ENCODE assay signal across 12 cellular contexts in genomic region chr19:741506-742131, GRCh38. TPM values are rescaled to one million over a fixed set of nuclear protein-coding genes. Genes with fewer than 3 reads are reported as not detected.
DNase-seq lines count a peak whose midpoint lies in the region; ATAC-seq, FAIRE-seq and TF ChIP-seq lines count a peak whose summit lies in the region.
"Had no signal": no experiment of that assay in that cellular context is flagged by ENCODE, and none has a peak within 500 bp of the region (broad histone marks: within the 10 kb centered on the region; RNA-seq: fewer than 3 reads in every experiment).

No MANE protein-coding gene starts in this region.

- H3K4me3 ChIP-seq in SK-N-SH (ENCODE audit: low read depth in 2 of 2, low read length in 1 of 2) (no peak overlapping the region), HepG2 (replicated peaks in 1 of 3; ENCODE audit: insufficient read depth in 1 of 3, low read depth in 2 of 3, low read length in 3 of 3) (no peak overlapping the region), osteoblast (ENCODE audit: insufficient read depth, low read length) (no peak overlapping the region)
- H3K4me3 ChIP-seq: BLaER1, right atrium auricular region had no signal

- 83% methylated on average over 19 of the region's 19 CpGs for WGBS in SK-N-SH (ENCODE audit: low lambda C conversion rate)
- 77% methylated on average over 16 of the region's 19 CpGs for WGBS in HepG2 (ENCODE audit: low lambda C conversion rate)

- no peak for TF ChIP-seq POLR2A in HepG2 (IDR thresholded peaks at IDR 0.05; ENCODE audit: insufficient read depth in 1 of 2, low read depth in 2 of 2, low read length in 2 of 2)

- FAIRE-seq in HepG2 (lab: Jason Lieb, UNC): peak; percentile 18
- FAIRE-seq: keratinocyte had no signal

- H3K27ac ChIP-seq in SK-N-SH (ENCODE audit: low read depth in 2 of 2, low read length in 1 of 2) (no peak overlapping the region), HepG2 (ENCODE audit: extremely low read length, insufficient read depth, low read length) (no peak overlapping the region), osteoblast (ENCODE audit: low read depth, low read length) (no peak overlapping the region)
- H3K27ac ChIP-seq: BLaER1, right atrium auricular region had no signal

- TF ChIP-seq CTCF in GM13977 (IDR thresholded peaks at IDR 0.05; ENCODE audit: extremely low read depth, insufficient read depth, missing control alignments) (peak; percentile 30), SK-N-SH (IDR thresholded peaks at IDR 0.05) (peak; percentile 21), HepG2 (CRISPR knock-in tag; IDR thresholded peaks at IDR 0.05) (peak; percentile 55), osteoblast (IDR thresholded peaks at IDR 0.05; ENCODE audit: extremely low read depth, low read depth, low read length) (no peak)

- H3K27me3 ChIP-seq in SK-N-SH (ENCODE audit: insufficient read depth): no peaks in the 10 kb centered on the region
- no peaks in the 10 kb centered on the region for H3K27me3 ChIP-seq in HepG2 (ENCODE audit: control insufficient read depth in 1 of 2, insufficient read depth in 2 of 2, low read length in 2 of 2)
- H3K27me3 ChIP-seq in osteoblast (ENCODE audit: insufficient read depth, low read length): no peaks in the 10 kb centered on the region
- H3K27me3 ChIP-seq: BLaER1, right atrium auricular region had no signal

- TF ChIP-seq EP300 in SK-N-SH (IDR thresholded peaks at IDR 0.05; ENCODE audit: borderline replicate concordance in 1 of 2, low read depth in 1 of 2, low read length in 1 of 2) (no peak), HepG2 (IDR thresholded peaks at IDR 0.05; ENCODE audit: low read depth in 2 of 2, low read length in 2 of 2) (no peak), HepG2 (CRISPR knock-in tag; IDR thresholded peaks at IDR 0.05; ENCODE audit: borderline replicate concordance) (no peak)

- H3K4me2 ChIP-seq in SK-N-SH (no peak overlapping the region), HepG2 (ENCODE audit: low read depth, low read length) (no peak overlapping the region), osteoblast (ENCODE audit: insufficient read depth, low read length) (no peak overlapping the region)
- H3K4me2 ChIP-seq: BLaER1 had no signal

- peak; percentile 7 to 51 for DNase-seq in NCI-H526 (lab: John Stamatoyannopoulos, UW)
- no peak for DNase-seq in NCI-H526 treated with DMSO at 0.1 percent for 48 hours (lab: John Stamatoyannopoulos, UW)
- peak; percentile 71 for DNase-seq in GM13977 (ENCODE audit: low spot score)
- peak; percentile 71 for DNase-seq in SK-N-SH
- DNase-seq in HepG2 (ENCODE audit: low spot score): peak; percentile 61
- DNase-seq in osteoblast (ENCODE audit: insufficient read length, low spot score, missing footprints): no peak

- intact Hi-C loops in HepG2 (cut with micrococcal nuclease; ENCODE audit: unreplicated experiment): no loop called here

- CTCF ChIA-PET in SK-N-SH (lab: Yijun Ruan, JAX) (interaction anchor here (0.7 to 1.5 kb wide), 9 partner anchors 8 to 220 kb away, joined by 3 to 6 read pairs (median 3); partner anchors contain the start of genes FSTL3 and PALM), HepG2 (lab: Yijun Ruan, JAX; ENCODE audit: low intra/inter-chr PET ratio, low total read pairs) (no interaction called here)

- no peak overlapping the region for H2AFZ ChIP-seq in SK-N-SH (ENCODE audit: low read depth)
- no peak overlapping the region for H2AFZ ChIP-seq in HepG2 (ENCODE audit: low read length)
- no peak overlapping the region for H2AFZ ChIP-seq in osteoblast (ENCODE audit: low read length)

- no peaks in the 10 kb centered on the region for H3F3A ChIP-seq in SK-N-SH (replicated peaks; ENCODE audit: insufficient read depth)

- TF ChIP-seq RAD21 in SK-N-SH (IDR thresholded peaks at IDR 0.05; ENCODE audit: low read length) (no peak), HepG2 (CRISPR knock-in tag; IDR thresholded peaks at IDR 0.05) (peak; percentile 40; the same call in 1 of the 2 replicates)

- no peaks in the 10 kb centered on the region for H3K4me1 ChIP-seq in SK-N-SH (ENCODE audit: control insufficient read depth in 1 of 2, insufficient read depth in 2 of 2, low read depth in 1 of 2, low read length in 1 of 2)
- H3K4me1 ChIP-seq in HepG2 (ENCODE audit: insufficient read depth, low read length): peaks cover 66% of the 10 kb centered on the region
- H3K4me1 ChIP-seq in osteoblast (ENCODE audit: insufficient read depth, low read length): no peaks in the 10 kb centered on the region
- H3K4me1 ChIP-seq: right atrium auricular region had no signal

- H3K9ac ChIP-seq in SK-N-SH (no peak overlapping the region), HepG2 (ENCODE audit: insufficient read depth, low read depth, low read length) (no peak overlapping the region)
- H3K9ac ChIP-seq: BLaER1 had no signal

- no TSS peak for BruUV-seq in HepG2 (replicated peaks; lab: Mats Ljungman, UMichigan)

- H3K9me3 ChIP-seq in SK-N-SH: no peaks in the 10 kb centered on the region
- no peaks in the 10 kb centered on the region for H3K9me3 ChIP-seq in HepG2 (ENCODE audit: low read length)
- H3K9me3 ChIP-seq in osteoblast (ENCODE audit: low read depth, low read length): no peaks in the 10 kb centered on the region

- H3K79me2 ChIP-seq in SK-N-SH (ENCODE audit: insufficient read depth): no peaks in the 10 kb centered on the region
- no peaks in the 10 kb centered on the region for H3K79me2 ChIP-seq in HepG2 (ENCODE audit: insufficient read depth, low read length)
- H3K79me2 ChIP-seq in osteoblast (ENCODE audit: insufficient read depth, low read length): no peaks in the 10 kb centered on the region

- in situ Hi-C loops in GM13977 (cut with MboI; ENCODE audit: low pct_unique_long_range_greater_than_20kb, low sequenced_read_pairs, unreplicated experiment): loop anchor here (25.0 kb wide), 1 partner anchor 154 kb away; the partner anchor contains the start of gene HCN2
- in situ Hi-C loops in HepG2 (cut with HindIII; ENCODE audit: extremely low pct_ligation_motif_present, low pct_unique_long_range_greater_than_20kb): no loop called here

- H3K9me2 ChIP-seq in SK-N-SH: no peaks in the 10 kb centered on the region

- H3K36me3 ChIP-seq in SK-N-SH (replicated peaks in 1 of 2; ENCODE audit: control insufficient read depth in 1 of 2, insufficient read depth in 2 of 2, low read length in 1 of 2) (no peaks in the 10 kb centered on the region), HepG2 (replicated peaks in 1 of 2; ENCODE audit: control insufficient read depth in 1 of 2, insufficient read depth in 2 of 2, low read length in 2 of 2) (no peaks in the 10 kb centered on the region), osteoblast (ENCODE audit: insufficient read depth, low read length) (no peaks in the 10 kb centered on the region)

- H4K20me1 ChIP-seq in SK-N-SH (ENCODE audit: insufficient read depth): no peaks in the 10 kb centered on the region
- H4K20me1 ChIP-seq in HepG2 (ENCODE audit: insufficient read depth, low read length): no peaks in the 10 kb centered on the region
- no peaks in the 10 kb centered on the region for H4K20me1 ChIP-seq in osteoblast (ENCODE audit: insufficient read depth, low read length)

- POLR2A ChIA-PET in SK-N-SH (lab: Yijun Ruan, JAX) (no interaction called here), HepG2 (lab: Yijun Ruan, JAX) (interaction anchor here (1.0 to 5.3 kb wide), 5 partner anchors 10 to 80 kb away, joined by 3 to 81 read pairs (median 3); partner anchors contain the start of gene MISP)

- ATAC-seq in HepG2 (no peak), GM19324 (IDR thresholded peaks at IDR 0.05; ENCODE audit: low FRiP score, unreplicated experiment) (no peak), HG03460 (IDR thresholded peaks at IDR 0.05; ENCODE audit: unreplicated experiment) (no peak)

RNA-seq across cellular contexts. Expression of gene MISP, which starts 9.3 kb away (rescaled TPM):
- polyA plus RNA-seq in SK-N-SH (2012; rRNA removed) (0.03 and 0.08 TPM in 2 replicates), HepG2 (2011; rRNA removed) (0.67 and 0.71 TPM in 2 replicates)
- polyA plus RNA-seq in SK-N-SH (2012; cell fraction: cytosol; rRNA removed): 0.05 TPM in 2 replicates
- 0.06 TPM in 2 replicates for polyA plus RNA-seq in SK-N-SH (2012; cell fraction: nucleus; rRNA removed)
- total RNA-seq in HepG2 (2016; rRNA removed; fragmentation: Illumina TruSeq; extraction: Trizol) (1.1 and 1.3 TPM in 2 replicates), osteoblast (0.36 and 0.59 TPM in 2 replicates)
- 0.30 and 0.35 TPM in 2 replicates for total RNA-seq in HepG2 (2016; cell fraction: cytosol; rRNA removed; fragmentation: Illumina TruSeq; extraction: Trizol; ENCODE audit: low read depth)
- total RNA-seq in HepG2 (2016; cell fraction: insoluble cytoplasmic fraction; rRNA removed; fragmentation: Illumina TruSeq; extraction: Trizol): 0.77 and 1.3 TPM in 2 replicates
- 0.77 and 0.96 TPM in 2 replicates for total RNA-seq in HepG2 (2016; cell fraction: membrane; rRNA removed; fragmentation: Illumina TruSeq; extraction: Trizol)
- total RNA-seq in HepG2 (2016; cell fraction: nucleus; rRNA removed; fragmentation: Illumina TruSeq; extraction: Trizol): 0.78 and 0.99 TPM in 2 replicates
- 0.53 and 0.71 TPM in 2 replicates for polyA plus RNA-seq in HepG2 (2011; cell fraction: cytosol; rRNA removed)
- polyA plus RNA-seq in HepG2 (2011; cell fraction: nucleus; rRNA removed): 0.81 and 0.85 TPM in 2 replicates
- polyA plus RNA-seq in HepG2 (2012): 2.1 and 3.1 TPM in 2 replicates
- polyA plus RNA-seq in HepG2 (2016; cell fraction: cytosol; fragmentation: Illumina TruSeq; extraction: Trizol; ENCODE audit: low read depth): 0.23 and 0.32 TPM in 2 replicates
- 1.2 and 1.5 TPM in 2 replicates for polyA plus RNA-seq in HepG2 (2016; cell fraction: insoluble cytoplasmic fraction; fragmentation: Illumina TruSeq; extraction: Trizol; ENCODE audit: low read depth)
- polyA plus RNA-seq in HepG2 (2016; cell fraction: membrane; fragmentation: Illumina TruSeq; extraction: Trizol; ENCODE audit: low read depth): 0.40 and 0.79 TPM in 2 replicates
- 1.2 and 1.6 TPM in 2 replicates for polyA plus RNA-seq in HepG2 (2016; cell fraction: nucleus; fragmentation: Illumina TruSeq; extraction: Trizol; ENCODE audit: insufficient read depth, low read depth)
- 1.2 and 37.0 TPM in 2 replicates for polyA minus RNA-seq in HepG2 (2011; rRNA and poly(A)+ RNA removed; ENCODE audit: low replicate concordance)
- polyA minus RNA-seq in HepG2 (2011; cell fraction: cytosol; rRNA and poly(A)+ RNA removed): 0.62 and 0.99 TPM in 2 replicates
- polyA minus RNA-seq in HepG2 (2011; cell fraction: nucleus; rRNA and poly(A)+ RNA removed): 0.37 and 0.39 TPM in 2 replicates
- total RNA-seq: dermis microvascular lymphatic vessel endothelial cell had no signal

RNA-seq across cellular contexts. Expression of gene PALM, which starts 32.9 kb away (rescaled TPM):
- polyA plus RNA-seq in SK-N-SH (2012; rRNA removed) (6.2 and 15.6 TPM in 2 replicates), HepG2 (2011; rRNA removed) (4.0 and 5.4 TPM in 2 replicates)
- polyA plus RNA-seq in SK-N-SH (2012; cell fraction: cytosol; rRNA removed): 7.7 and 9.4 TPM in 2 replicates
- polyA plus RNA-seq in SK-N-SH (2012; cell fraction: nucleus; rRNA removed): 14.9 and 18.0 TPM in 2 replicates
- total RNA-seq in HepG2 (2016; rRNA removed; fragmentation: Illumina TruSeq; extraction: Trizol) (9.7 and 10.8 TPM in 2 replicates), osteoblast (9.7 and 10.5 TPM in 2 replicates)
- 8.3 and 10.1 TPM in 2 replicates for total RNA-seq in HepG2 (2016; cell fraction: cytosol; rRNA removed; fragmentation: Illumina TruSeq; extraction: Trizol; ENCODE audit: low read depth)
- 6.4 and 11.8 TPM in 2 replicates for total RNA-seq in HepG2 (2016; cell fraction: insoluble cytoplasmic fraction; rRNA removed; fragmentation: Illumina TruSeq; extraction: Trizol)
- 16.6 and 19.9 TPM in 2 replicates for total RNA-seq in HepG2 (2016; cell fraction: membrane; rRNA removed; fragmentation: Illumina TruSeq; extraction: Trizol)
- total RNA-seq in HepG2 (2016; cell fraction: nucleus; rRNA removed; fragmentation: Illumina TruSeq; extraction: Trizol): 6.7 and 6.9 TPM in 2 replicates
- 3.7 and 4.7 TPM in 2 replicates for polyA plus RNA-seq in HepG2 (2011; cell fraction: cytosol; rRNA removed)
- polyA plus RNA-seq in HepG2 (2011; cell fraction: nucleus; rRNA removed): 6.0 and 7.8 TPM in 2 replicates
- 12.4 and 19.1 TPM in 2 replicates for polyA plus RNA-seq in HepG2 (2012)
- 9.4 and 11.9 TPM in 2 replicates for polyA plus RNA-seq in HepG2 (2016; cell fraction: cytosol; fragmentation: Illumina TruSeq; extraction: Trizol; ENCODE audit: low read depth)
- polyA plus RNA-seq in HepG2 (2016; cell fraction: insoluble cytoplasmic fraction; fragmentation: Illumina TruSeq; extraction: Trizol; ENCODE audit: low read depth): 15.1 and 19.3 TPM in 2 replicates
- 19.1 and 21.1 TPM in 2 replicates for polyA plus RNA-seq in HepG2 (2016; cell fraction: membrane; fragmentation: Illumina TruSeq; extraction: Trizol; ENCODE audit: low read depth)
- 18.9 and 19.6 TPM in 2 replicates for polyA plus RNA-seq in HepG2 (2016; cell fraction: nucleus; fragmentation: Illumina TruSeq; extraction: Trizol; ENCODE audit: insufficient read depth, low read depth)
- 1.1 and 5.2 TPM in 2 replicates for polyA minus RNA-seq in HepG2 (2011; rRNA and poly(A)+ RNA removed; ENCODE audit: low replicate concordance)
- 5.4 and 5.6 TPM in 2 replicates for polyA minus RNA-seq in HepG2 (2011; cell fraction: cytosol; rRNA and poly(A)+ RNA removed)
- polyA minus RNA-seq in HepG2 (2011; cell fraction: nucleus; rRNA and poly(A)+ RNA removed): 2.2 TPM in 2 replicates
- polyA plus RNA-seq: keratinocyte had no signal

RNA-seq across cellular contexts. Expression of gene PRSS57, which starts 46.4 kb away (rescaled TPM):
- polyA plus RNA-seq in SK-N-SH (2012; rRNA removed): not detected in 2 replicates
- polyA plus RNA-seq in SK-N-SH (2012; cell fraction: cytosol; rRNA removed): not detected in 2 replicates
- polyA plus RNA-seq in SK-N-SH (2012; cell fraction: nucleus; rRNA removed): 0.05 and 0.14 TPM in 2 replicates
- total RNA-seq in HepG2 (2016; rRNA removed; fragmentation: Illumina TruSeq; extraction: Trizol): not detected in 2 replicates
- total RNA-seq in HepG2 (2016; cell fraction: cytosol; rRNA removed; fragmentation: Illumina TruSeq; extraction: Trizol; ENCODE audit: low read depth): not detected in 2 replicates
- not detected in 2 replicates for total RNA-seq in HepG2 (2016; cell fraction: insoluble cytoplasmic fraction; rRNA removed; fragmentation: Illumina TruSeq; extraction: Trizol)
- total RNA-seq in HepG2 (2016; cell fraction: membrane; rRNA removed; fragmentation: Illumina TruSeq; extraction: Trizol): not detected in 2 replicates
- not detected in 2 replicates for total RNA-seq in HepG2 (2016; cell fraction: nucleus; rRNA removed; fragmentation: Illumina TruSeq; extraction: Trizol)
- 0.12 and 0.20 TPM in 2 replicates for polyA plus RNA-seq in HepG2 (2011; rRNA removed)
- 0.10 and 0.20 TPM in 2 replicates for polyA plus RNA-seq in HepG2 (2011; cell fraction: cytosol; rRNA removed)
- polyA plus RNA-seq in HepG2 (2011; cell fraction: nucleus; rRNA removed): not detected in 2 replicates
- 0.13 and 0.16 TPM in 2 replicates for polyA plus RNA-seq in HepG2 (2012)
- not detected in 2 replicates for polyA plus RNA-seq in HepG2 (2016; cell fraction: cytosol; fragmentation: Illumina TruSeq; extraction: Trizol; ENCODE audit: low read depth)
- not detected in 2 replicates for polyA plus RNA-seq in HepG2 (2016; cell fraction: insoluble cytoplasmic fraction; fragmentation: Illumina TruSeq; extraction: Trizol; ENCODE audit: low read depth)
- polyA plus RNA-seq in HepG2 (2016; cell fraction: membrane; fragmentation: Illumina TruSeq; extraction: Trizol; ENCODE audit: low read depth): not detected in 2 replicates
- polyA plus RNA-seq in HepG2 (2016; cell fraction: nucleus; fragmentation: Illumina TruSeq; extraction: Trizol; ENCODE audit: insufficient read depth, low read depth): not detected in 2 replicates
- polyA minus RNA-seq in HepG2 (2011; rRNA and poly(A)+ RNA removed; ENCODE audit: low replicate concordance): not detected in 2 replicates
- polyA minus RNA-seq in HepG2 (2011; cell fraction: cytosol; rRNA and poly(A)+ RNA removed): not detected in 2 replicates
- not detected in 2 replicates for polyA minus RNA-seq in HepG2 (2011; cell fraction: nucleus; rRNA and poly(A)+ RNA removed)
- not detected in 2 replicates for total RNA-seq in osteoblast
- total RNA-seq: dermis microvascular lymphatic vessel endothelial cell, right atrium auricular region had no signal
- polyA plus RNA-seq: keratinocyte had no signal

RNA-seq across cellular contexts. Expression of gene PTBP1, which starts 55.6 kb away (rescaled TPM):
- polyA plus RNA-seq in SK-N-SH (2012; rRNA removed) (172 and 243 TPM in 2 replicates), HepG2 (2011; rRNA removed) (288 and 314 TPM in 2 replicates)
- 81.4 and 143 TPM in 2 replicates for polyA plus RNA-seq in SK-N-SH (2012; cell fraction: cytosol; rRNA removed)
- 286 and 334 TPM in 2 replicates for polyA plus RNA-seq in SK-N-SH (2012; cell fraction: nucleus; rRNA removed)
- total RNA-seq in HepG2 (2016; rRNA removed; fragmentation: Illumina TruSeq; extraction: Trizol) (188 and 195 TPM in 2 replicates), osteoblast (106 and 124 TPM in 2 replicates)
- 49.8 and 51.1 TPM in 2 replicates for total RNA-seq in HepG2 (2016; cell fraction: cytosol; rRNA removed; fragmentation: Illumina TruSeq; extraction: Trizol; ENCODE audit: low read depth)
- 161 and 198 TPM in 2 replicates for total RNA-seq in HepG2 (2016; cell fraction: insoluble cytoplasmic fraction; rRNA removed; fragmentation: Illumina TruSeq; extraction: Trizol)
- total RNA-seq in HepG2 (2016; cell fraction: membrane; rRNA removed; fragmentation: Illumina TruSeq; extraction: Trizol): 106 and 109 TPM in 2 replicates
- total RNA-seq in HepG2 (2016; cell fraction: nucleus; rRNA removed; fragmentation: Illumina TruSeq; extraction: Trizol): 117 and 125 TPM in 2 replicates
- 80.5 and 107 TPM in 2 replicates for polyA plus RNA-seq in HepG2 (2011; cell fraction: cytosol; rRNA removed)
- polyA plus RNA-seq in HepG2 (2011; cell fraction: nucleus; rRNA removed): 339 and 475 TPM in 2 replicates
- polyA plus RNA-seq in HepG2 (2012): 291 and 347 TPM in 2 replicates
- polyA plus RNA-seq in HepG2 (2016; cell fraction: cytosol; fragmentation: Illumina TruSeq; extraction: Trizol; ENCODE audit: low read depth): 51.1 and 55.1 TPM in 2 replicates
- 208 and 235 TPM in 2 replicates for polyA plus RNA-seq in HepG2 (2016; cell fraction: insoluble cytoplasmic fraction; fragmentation: Illumina TruSeq; extraction: Trizol; ENCODE audit: low read depth)
- 112 TPM in 2 replicates for polyA plus RNA-seq in HepG2 (2016; cell fraction: membrane; fragmentation: Illumina TruSeq; extraction: Trizol; ENCODE audit: low read depth)
- polyA plus RNA-seq in HepG2 (2016; cell fraction: nucleus; fragmentation: Illumina TruSeq; extraction: Trizol; ENCODE audit: insufficient read depth, low read depth): 264 and 280 TPM in 2 replicates
- 302 and 434 TPM in 2 replicates for polyA minus RNA-seq in HepG2 (2011; rRNA and poly(A)+ RNA removed; ENCODE audit: low replicate concordance)
- 155 and 182 TPM in 2 replicates for polyA minus RNA-seq in HepG2 (2011; cell fraction: cytosol; rRNA and poly(A)+ RNA removed)
- 142 and 164 TPM in 2 replicates for polyA minus RNA-seq in HepG2 (2011; cell fraction: nucleus; rRNA and poly(A)+ RNA removed)

Comparison
In these comparisons a context has a peak if more than half of its experiments do, and no peak if none do; other contexts are left out.
1. DNase-seq: peak in NCI-H526 (2 of 2), GM13977 (single experiment), SK-N-SH (single experiment) and HepG2 (single experiment); none in NCI-H526 treated with DMSO at 0.1 percent for 48 hours (single experiment) and osteoblast (single experiment).